In genomic region chr19:9914315-9915207, GRCh38 we compare ENCODE assay signal across 8 cellular contexts. TPM values are rescaled to one million over a fixed set of nuclear protein-coding genes. Genes with fewer than 3 reads are reported as not detected.
DNase-seq lines count a peak whose midpoint lies in the region; ATAC-seq and TF ChIP-seq lines count a peak whose summit lies in the region.

No MANE protein-coding gene starts in this region.

- no peaks in the 10 kb centered on the region for H3F3A ChIP-seq in neural progenitor cell (ENCODE audit: low read depth)

- no peaks in the 10 kb centered on the region for H3K36me3 ChIP-seq in neural progenitor cell

- H3K4me1 ChIP-seq in neural progenitor cell, result peaks cover 6% of the 10 kb centered on the region

- H4K20me1 ChIP-seq in neural progenitor cell (ENCODE audit: low read depth), result peaks cover 15% of the 10 kb centered on the region

- peak; percentile 95 for ATAC-seq in stimulated activated naive CD8-positive, alpha-beta T cell treated with anti-CD3 and anti-CD28 coated beads, Interleukin-15, amount 100 ng/mL, for 72 hours
- ATAC-seq in GM21737 (IDR thresholded peaks at IDR 0.05; ENCODE audit: unreplicated experiment), result no peak

- H3K9ac ChIP-seq in neural progenitor cell, result no peak overlapping the region

- H3K4me2 ChIP-seq in neural progenitor cell, result peak overlapping the region; percentile 100

- H3K27me3 Mint-ChIP-seq in activated T-helper 1 cell treated with anti-CD3 and anti-CD28 coated beads, Interleukin-12 subunit alpha, Interleukin-12 subunit beta, Interleukin-2, Interleukin-4 antibody, amounts not matched to agents 30 ng/mL and 10 ng/mL and 1 ng/mL, durations not matched to agents 14 hours and 24 hours and 36 hours (ENCODE audit: insufficient read depth), result peaks cover 21% of the 10 kb centered on the region
- H3K27me3 Mint-ChIP-seq in neural progenitor cell (ENCODE audit: insufficient read depth, low read depth), result peaks cover 7% of the 10 kb centered on the region
- peaks cover 37% of the 10 kb centered on the region for H3K27me3 Mint-ChIP-seq in stimulated activated naive CD8-positive, alpha-beta T cell treated with anti-CD3 and anti-CD28 coated beads, Interleukin-15, amount 100 ng/mL, for 72 hours

- peak overlapping the region; percentile 45 for H2AFZ ChIP-seq in neural progenitor cell (replicated peaks)

- H3K27ac Mint-ChIP-seq in activated T-helper 1 cell treated with anti-CD3 and anti-CD28 coated beads, Interleukin-12 subunit alpha, Interleukin-12 subunit beta, Interleukin-2, Interleukin-4 antibody, amounts not matched to agents 30 ng/mL and 10 ng/mL and 1 ng/mL, durations not matched to agents 14 hours and 24 hours and 36 hours, result no peak overlapping the region
- H3K27ac Mint-ChIP-seq in neural progenitor cell, result no peak overlapping the region
- no peak overlapping the region for H3K27ac Mint-ChIP-seq in stimulated activated naive CD8-positive, alpha-beta T cell treated with anti-CD3 and anti-CD28 coated beads, Interleukin-15, amount 100 ng/mL, for 72 hours

- peak overlapping the region; percentile 52 for H3K4me3 Mint-ChIP-seq in activated T-helper 1 cell treated with anti-CD3 and anti-CD28 coated beads, Interleukin-12 subunit alpha, Interleukin-12 subunit beta, Interleukin-2, Interleukin-4 antibody, amounts not matched to agents 30 ng/mL and 10 ng/mL and 1 ng/mL, durations not matched to agents 14 hours and 24 hours and 36 hours
- H3K4me3 Mint-ChIP-seq in neural progenitor cell, result peak overlapping the region; percentile 85
- H3K4me3 Mint-ChIP-seq in stimulated activated naive CD8-positive, alpha-beta T cell treated with anti-CD3 and anti-CD28 coated beads, Interleukin-15, amount 100 ng/mL, for 72 hours, result peak overlapping the region; percentile 63 to 73

- no peaks in the 10 kb centered on the region for H3K9me3 ChIP-seq in neural progenitor cell (ENCODE audit: low read depth)

- DNase-seq in DMS79 (lab: John Stamatoyannopoulos, UW) (peak; percentile 30), HT1080 (ENCODE audit: low read depth) (peak; percentile 81), RPMI7951 (ENCODE audit: low read depth) (peak; percentile 73), fibroblast of peridontal ligament (ENCODE audit: extremely low read depth) (peak; percentile 68), neural progenitor cell (ENCODE audit: low spot score) (peak; percentile 93)
- DNase-seq in activated T-helper 1 cell treated with anti-CD3 and anti-CD28 coated beads, Interleukin-12 subunit alpha, Interleukin-12 subunit beta, Interleukin-2, Interleukin-4 antibody, amounts not matched to agents 30 ng/mL and 10 ng/mL and 1 ng/mL, durations not matched to agents 14 hours and 24 hours and 36 hours (ENCODE audit: low spot score), result peak; percentile 69
- peak; percentile 86 for DNase-seq in stimulated activated naive CD8-positive, alpha-beta T cell treated with anti-CD3 and anti-CD28 coated beads, Interleukin-15, amount 100 ng/mL, for 72 hours

- no peaks in the 10 kb centered on the region for H3K79me2 ChIP-seq in neural progenitor cell (ENCODE audit: low read depth)

- peak overlapping the region; percentile 66 for H3K4me3 ChIP-seq in neural progenitor cell

- no peaks in the 10 kb centered on the region for H3K36me3 Mint-ChIP-seq in activated T-helper 1 cell treated with anti-CD3 and anti-CD28 coated beads, Interleukin-12 subunit alpha, Interleukin-12 subunit beta, Interleukin-2, Interleukin-4 antibody, amounts not matched to agents 30 ng/mL and 10 ng/mL and 1 ng/mL, durations not matched to agents 14 hours and 24 hours and 36 hours (ENCODE audit: low read depth)
- H3K36me3 Mint-ChIP-seq in neural progenitor cell, result no peaks in the 10 kb centered on the region

- H3K9me3 Mint-ChIP-seq in activated T-helper 1 cell treated with anti-CD3 and anti-CD28 coated beads, Interleukin-12 subunit alpha, Interleukin-12 subunit beta, Interleukin-2, Interleukin-4 antibody, amounts not matched to agents 30 ng/mL and 10 ng/mL and 1 ng/mL, durations not matched to agents 14 hours and 24 hours and 36 hours, result no peaks in the 10 kb centered on the region
- no peaks in the 10 kb centered on the region for H3K9me3 Mint-ChIP-seq in neural progenitor cell
- no peaks in the 10 kb centered on the region for H3K9me3 Mint-ChIP-seq in stimulated activated naive CD8-positive, alpha-beta T cell treated with anti-CD3 and anti-CD28 coated beads, Interleukin-15, amount 100 ng/mL, for 72 hours

- intact Hi-C loops in activated T-helper 1 cell treated with anti-CD3 and anti-CD28 coated beads, Interleukin-12 subunit alpha, Interleukin-12 subunit beta, Interleukin-2, Interleukin-4 antibody, amounts not matched to agents 30 ng/mL and 10 ng/mL and 1 ng/mL, durations not matched to agents 14 hours and 24 hours and 36 hours (cut with micrococcal nuclease), result loop anchor here (2.0 to 10.0 kb wide), 4 partner anchors 56 to 330 kb away; partner anchors contain the start of genes PIN1, ZNF121 and ZNF561

- peaks cover 41% of the 10 kb centered on the region for H3K27me3 ChIP-seq in neural progenitor cell

- TF ChIP-seq CTCF in neural progenitor cell (IDR thresholded peaks at IDR 0.05), result peak; percentile 78

- peaks cover 17% of the 10 kb centered on the region for H3K4me1 Mint-ChIP-seq in activated T-helper 1 cell treated with anti-CD3 and anti-CD28 coated beads, Interleukin-12 subunit alpha, Interleukin-12 subunit beta, Interleukin-2, Interleukin-4 antibody, amounts not matched to agents 30 ng/mL and 10 ng/mL and 1 ng/mL, durations not matched to agents 14 hours and 24 hours and 36 hours (ENCODE audit: low read depth)
- H3K4me1 Mint-ChIP-seq in neural progenitor cell, result peaks cover 15% of the 10 kb centered on the region
- H3K4me1 Mint-ChIP-seq in stimulated activated naive CD8-positive, alpha-beta T cell treated with anti-CD3 and anti-CD28 coated beads, Interleukin-15, amount 100 ng/mL, for 72 hours, result peaks cover 15% of the 10 kb centered on the region

- H3K27ac ChIP-seq in neural progenitor cell, result no peak overlapping the region

RNA-seq across cellular contexts. Expression of gene OLFM2, which starts 21.8 kb away (rescaled TPM):
- not detected in 2 replicates for total RNA-seq in HT1080 (2014; rRNA removed; shearing (Covaris generic))
- 0.14 and 0.24 TPM in 2 replicates for polyA plus RNA-seq in HT1080 (2015; cell fraction: cytosol; rRNA removed)
- 0.07 TPM in 1 of 2 replicates, not detected in the other for polyA plus RNA-seq in HT1080 (2015; cell fraction: nucleus; rRNA removed)
- 0.49 and 1.4 TPM in 2 replicates for total RNA-seq in RPMI7951 (2014; rRNA removed; shearing (Covaris generic))
- total RNA-seq in activated T-helper 1 cell treated with anti-CD3 and anti-CD28 coated beads, Interleukin-12 subunit alpha, Interleukin-12 subunit beta, Interleukin-2, Interleukin-4 antibody, amounts not matched to agents 30 ng/mL and 10 ng/mL and 1 ng/mL, durations not matched to agents 14 hours and 24 hours and 36 hours, result 0.78 and 1.6 TPM in 2 replicates
- 11.4 and 26.4 TPM in 2 replicates for total RNA-seq in neural progenitor cell (ENCODE audit: low replicate concordance)

Comparison
In these comparisons a context has a peak if more than half of its experiments do, and no peak if none do; other contexts are left out.
1. DNase-seq: peak in every context shown above with its lines; median percentile 93 in neural progenitor cell; 86 in stimulated activated naive CD8-positive, alpha-beta T cell treated with anti-CD3 and anti-CD28 coated beads, Interleukin-15, amount 100 ng/mL, for 72 hours; 81 in HT1080; 73 in RPMI7951; 69 in activated T-helper 1 cell treated with anti-CD3 and anti-CD28 coated beads, Interleukin-12 subunit alpha, Interleukin-12 subunit beta, Interleukin-2, Interleukin-4 antibody, amounts not matched to agents 30 ng/mL and 10 ng/mL and 1 ng/mL, durations not matched to agents 14 hours and 24 hours and 36 hours; 68 in fibroblast of peridontal ligament; 30 in DMS79.